In the genomic region with DNA sequence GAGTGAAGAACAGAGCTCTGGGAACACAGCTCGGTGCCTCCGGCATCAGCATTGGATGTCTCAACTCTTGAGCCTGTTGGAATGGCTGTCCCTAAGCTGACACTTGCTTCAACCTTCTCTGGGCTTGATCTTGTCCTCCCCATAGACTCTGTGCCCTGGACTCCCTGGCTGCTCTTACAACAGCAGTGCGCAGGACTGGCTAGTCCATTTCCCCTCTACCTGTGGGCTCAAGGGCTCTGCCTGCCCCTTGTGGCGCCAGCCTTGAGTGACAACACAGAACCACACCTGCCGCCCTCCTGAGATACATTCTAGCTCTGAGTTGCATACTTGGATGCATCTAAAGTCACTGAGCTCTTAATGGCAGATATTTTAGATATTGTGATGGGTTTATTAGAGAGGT, we compare ENCODE assay signal across 19 cellular contexts. TPM values are rescaled to one million over a fixed set of nuclear protein-coding genes. Genes with fewer than 3 reads are reported as not detected.
A peak's percentile ranks its signal among the peaks of the same experiment; 100 is the strongest.
DNase-seq lines count a peak whose midpoint lies in the region; ATAC-seq, FAIRE-seq and TF ChIP-seq lines count a peak whose summit lies in the region.
"Had no signal": no experiment of that assay in that cellular context is flagged by ENCODE, and none has a peak within 500 bp of the region (broad histone marks: within the 10 kb centered on the region; RNA-seq: fewer than 3 reads in every experiment).

No MANE protein-coding gene starts in this region.

- H3K36me3 ChIP-seq in IMR-90 (ENCODE audit: control insufficient read depth, insufficient read depth, low read length) (no peaks in the 10 kb centered on the region), WERI-Rb-1 (no peaks in the 10 kb centered on the region), skeletal muscle satellite cell (ENCODE audit: insufficient read depth, low read length) (no peaks in the 10 kb centered on the region)
- H3K36me3 ChIP-seq: transverse colon had no signal

- DNase-seq in IMR-90 (no peak), WERI-Rb-1 (peak; percentile 20), left ventricle myocardium superior (no peak), NCI-H146 (lab: John Stamatoyannopoulos, UW) (no peak), frontal cortex (ENCODE audit: low spot score in 2 of 2) (no peak), NCI-H1048 (lab: John Stamatoyannopoulos, UW) (no peak)
- DNase-seq: activated CD8-positive, alpha-beta memory T cell treated with anti-CD3 and anti-CD28 coated beads for 24 hours; activated T-cell treated with anti-CD3 and anti-CD28 coated beads, Interleukin-2, amount 50 U/mL, for 72 hours; EL; HFFc6; KBM-7; NCI-H1092 treated with DMSO at 0.1 percent for 48 hours; NCI-H2081 treated with DMSO at 0.1 percent for 48 hours; T-helper 9 cell; transverse colon had no signal

- peak overlapping the region; percentile 46 for H2AFZ ChIP-seq in IMR-90 (replicated peaks; ENCODE audit: low read length, poor library complexity)

- H3K9ac ChIP-seq in IMR-90 (ENCODE audit: low read depth, low read length) (no peak overlapping the region), skeletal muscle satellite cell (ENCODE audit: low read depth, low read length) (no peak overlapping the region)

- intact Hi-C loops in IMR-90 (cut with micrococcal nuclease) (loop anchor here (10.0 kb wide), 1 partner anchor 179 kb away; no protein-coding TSS in a partner anchor), left ventricle myocardium superior (cut with micrococcal nuclease) (no loop called here)

- H4K8ac ChIP-seq in IMR-90 (ENCODE audit: low read depth in 2 of 2, low read length in 2 of 2): no peak overlapping the region; a peak in 1 of 4 replicates

- H2BK20ac ChIP-seq in IMR-90 (ENCODE audit: low read depth, low read length): no peak overlapping the region

- no peak overlapping the region for H4K91ac ChIP-seq in IMR-90 (ENCODE audit: insufficient read depth, low read depth, low read length)

- H2AK5ac ChIP-seq in IMR-90 (ENCODE audit: low read depth, low read length): peak overlapping the region; percentile 37; the same call in 1 of the 2 replicates

- no peak for FAIRE-seq in frontal cortex (lab: Jason Lieb, UNC)

- H2AK9ac ChIP-seq in IMR-90 (replicated peaks; ENCODE audit: low read depth, low read length, poor library complexity): no peak overlapping the region

- H3K9me1 ChIP-seq in IMR-90 (ENCODE audit: insufficient read depth, low read length): peaks cover 11% of the 10 kb centered on the region

- no peak for TF ChIP-seq POLR2A in IMR-90 (IDR thresholded peaks at IDR 0.05; ENCODE audit: low read depth, low read length)

- TF ChIP-seq CTCF in IMR-90 (conservative IDR thresholded peaks at IDR 0.05; ENCODE audit: low read depth, low read length) (no peak), WERI-Rb-1 (IDR thresholded peaks at IDR 0.05; ENCODE audit: low read depth, low read length) (no peak)

- no peak overlapping the region for H3K23ac ChIP-seq in IMR-90 (ENCODE audit: low read depth, low read length)

- H2BK5ac ChIP-seq in IMR-90 (ENCODE audit: low read depth, low read length, poor library complexity, severe bottlenecking): no peak overlapping the region

- no peak overlapping the region for H4K5ac ChIP-seq in IMR-90 (ENCODE audit: low read depth, low read length)

- dilution Hi-C loops in IMR-90 (cut with HindIII; ENCODE audit: low sequenced_read_pairs, unreplicated experiment): no loop called here

- H3K4me3 ChIP-seq in IMR-90 (ENCODE audit: insufficient read depth, low read depth, low read length): no peak overlapping the region
- no peak overlapping the region for H3K4me3 ChIP-seq in WERI-Rb-1 (ENCODE audit: low read depth, low read length)
- no peak overlapping the region for H3K4me3 ChIP-seq in skeletal muscle satellite cell (ENCODE audit: low read length)
- H3K4me3 ChIP-seq: transverse colon had no signal

- H3K79me1 ChIP-seq in IMR-90 (ENCODE audit: low read depth in 1 of 2, low read length in 2 of 2): peaks cover 14 to 30% of the 10 kb centered on the region in 2 experiments

- 0 out of 3 replicates have a peak overlapping the region, but pooled peaks have one; percentile 53 for H2BK15ac ChIP-seq in IMR-90 (ENCODE audit: low read depth, low read length)

- no peak overlapping the region for H3K18ac ChIP-seq in IMR-90 (ENCODE audit: low read depth, low read length)

- no TSS peak for BruUV-seq in IMR-90 (replicated peaks; lab: Mats Ljungman, UMichigan)

- no peaks in the 10 kb centered on the region for H3K4me1 ChIP-seq in IMR-90 (ENCODE audit: control insufficient read depth, insufficient read depth, low read length)
- H3K4me1 ChIP-seq in skeletal muscle satellite cell (ENCODE audit: control insufficient read depth, insufficient read depth, low read length): peaks cover 17% of the 10 kb centered on the region

- H4K20me1 ChIP-seq in IMR-90 (ENCODE audit: insufficient read depth, low read length): no peaks in the 10 kb centered on the region

- H3K27me3 ChIP-seq in IMR-90 (ENCODE audit: control insufficient read depth, insufficient read depth, low read length) (no peaks in the 10 kb centered on the region), WERI-Rb-1 (ENCODE audit: insufficient read depth, low read depth, severe bottlenecking) (no peaks in the 10 kb centered on the region), skeletal muscle satellite cell (ENCODE audit: control insufficient read depth, insufficient read depth, low read length) (no peaks in the 10 kb centered on the region)
- H3K27me3 ChIP-seq: transverse colon had no signal

- H3K4me2 ChIP-seq in IMR-90 (ENCODE audit: low read depth, low read length): no peak overlapping the region
- peak overlapping the region; percentile 49 for H3K4me2 ChIP-seq in skeletal muscle satellite cell (ENCODE audit: low read length)

- H3K27ac ChIP-seq in IMR-90 (ENCODE audit: insufficient read depth, low read length) (no peak overlapping the region), WERI-Rb-1 (peak overlapping the region; percentile 55)

- no peaks in the 10 kb centered on the region for H3K9me3 ChIP-seq in IMR-90 (ENCODE audit: control insufficient read depth, insufficient read depth, low read length)
- no peaks in the 10 kb centered on the region for H3K9me3 ChIP-seq in WERI-Rb-1 (ENCODE audit: severe bottlenecking)
- no peaks in the 10 kb centered on the region for H3K9me3 ChIP-seq in skeletal muscle satellite cell (replicated peaks; ENCODE audit: low read length)
- H3K9me3 ChIP-seq: transverse colon had no signal

- H3K56ac ChIP-seq in IMR-90 (ENCODE audit: extremely low read depth, insufficient read depth, low read length): no peak overlapping the region

- 0 out of 2 replicates have a peak overlapping the region, but pooled peaks have one; percentile 5 for H3K4ac ChIP-seq in IMR-90 (ENCODE audit: low read depth, low read length)

- TF ChIP-seq RAD21 in IMR-90 (IDR thresholded peaks at IDR 0.05; ENCODE audit: low read length): no peak

- in situ Hi-C loops in IMR-90 (cut with MboI; ENCODE audit: low sequenced_read_pairs): no loop called here

- ATAC-seq in IMR-90 (ENCODE audit: low read depth) (no peak), left ventricle myocardium superior (peak; percentile 16)
- ATAC-seq: activated CD4-positive, CD25-positive, alpha-beta regulatory T cell treated with anti-CD3 and anti-CD28 coated beads, Interleukin-2, amount 50 U/mL, for 24 hours; activated naive CD4-positive, alpha-beta T cell treated with anti-CD3 and anti-CD28 coated beads, Interleukin-2, amount 50 U/mL, for 72 hours; stimulated activated effector memory CD8-positive, alpha-beta T cell treated with anti-CD3 and anti-CD28 coated beads, Interleukin-12 subunit alpha, Interleukin-12 subunit beta, amount 100 ng/mL, for 72 hours had no signal

- no peak overlapping the region for H3K14ac ChIP-seq in IMR-90 (replicated peaks; ENCODE audit: low read depth, low read length)

- POLR2A ChIA-PET in IMR-90 (lab: Charles Lee; ENCODE audit: unreplicated experiment): no interaction called here

- CTCF ChIA-PET in IMR-90 (lab: Yijun Ruan, JAX): no interaction called here

- 100% methylated on average over 1 of the region's 5 CpGs; no CpG with 5 or more reads in 1 of the 2 experiments for WGBS in IMR-90 (ENCODE audit: extremely low coverage in 2 of 2, insufficient read length in 1 of 2), 2 experiments

- no peak overlapping the region for H2BK120ac ChIP-seq in IMR-90 (ENCODE audit: low read depth, low read length)

TF ChIP-seq in IMR-90, 13 proteins besides CTCF, POLR2A, EP300 and RAD21 (continues in another document):
- TF ChIP-seq SMC3 (IDR thresholded peaks at IDR 0.05; ENCODE audit: low read depth, low read length) (no peak), RCOR1 (IDR thresholded peaks at IDR 0.05; ENCODE audit: insufficient replicate concordance, low read length) (no peak), MAFK (IDR thresholded peaks at IDR 0.05; ENCODE audit: low read depth, low read length) (no peak), BHLHE40 (IDR thresholded peaks at IDR 0.05; ENCODE audit: low read depth, low read length) (no peak), CHD1 (IDR thresholded peaks at IDR 0.05; ENCODE audit: low read depth, low read length) (no peak), MAZ (IDR thresholded peaks at IDR 0.05; ENCODE audit: borderline replicate concordance, low read depth, low read length) (no peak), FOS (IDR thresholded peaks at IDR 0.05; ENCODE audit: low read depth, low read length) (no peak), RFX5 (IDR thresholded peaks at IDR 0.05; ENCODE audit: low read depth, low read length) (no peak)
- TF ChIP-seq, protein P1, sequence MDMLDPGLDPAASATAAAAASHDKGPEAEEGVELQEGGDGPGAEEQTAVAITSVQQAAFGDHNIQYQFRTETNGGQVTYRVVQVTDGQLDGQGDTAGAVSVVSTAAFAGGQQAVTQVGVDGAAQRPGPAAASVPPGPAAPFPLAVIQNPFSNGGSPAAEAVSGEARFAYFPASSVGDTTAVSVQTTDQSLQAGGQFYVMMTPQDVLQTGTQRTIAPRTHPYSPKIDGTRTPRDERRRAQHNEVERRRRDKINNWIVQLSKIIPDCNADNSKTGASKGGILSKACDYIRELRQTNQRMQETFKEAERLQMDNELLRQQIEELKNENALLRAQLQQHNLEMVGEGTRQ (IDR thresholded peaks at IDR 0.05; ENCODE audit: low read depth, low read length): no peak
- TF ChIP-seq, protein P2, sequence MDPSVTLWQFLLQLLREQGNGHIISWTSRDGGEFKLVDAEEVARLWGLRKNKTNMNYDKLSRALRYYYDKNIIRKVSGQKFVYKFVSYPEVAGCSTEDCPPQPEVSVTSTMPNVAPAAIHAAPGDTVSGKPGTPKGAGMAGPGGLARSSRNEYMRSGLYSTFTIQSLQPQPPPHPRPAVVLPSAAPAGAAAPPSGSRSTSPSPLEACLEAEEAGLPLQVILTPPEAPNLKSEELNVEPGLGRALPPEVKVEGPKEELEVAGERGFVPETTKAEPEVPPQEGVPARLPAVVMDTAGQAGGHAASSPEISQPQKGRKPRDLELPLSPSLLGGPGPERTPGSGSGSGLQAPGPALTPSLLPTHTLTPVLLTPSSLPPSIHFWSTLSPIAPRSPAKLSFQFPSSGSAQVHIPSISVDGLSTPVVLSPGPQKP (IDR thresholded peaks at IDR 0.05; ENCODE audit: borderline replicate concordance, low read depth, low read length): no peak

RNA-seq across cellular contexts. Expression of a gene that starts 6.2 kb away (rescaled TPM):
- total RNA-seq in IMR-90 (2012; rRNA removed) (12.2 and 14.0 TPM in 2 replicates), left ventricle myocardium superior (30.4 TPM), frontal cortex (9.8 TPM)
- 10.9 and 11.1 TPM in 2 replicates for polyA plus RNA-seq in IMR-90 (2012; rRNA removed)
- 9.5 and 10.5 TPM in 2 replicates for polyA plus RNA-seq in IMR-90 (2012; cell fraction: cytosol; rRNA removed)
- polyA plus RNA-seq in IMR-90 (2012; cell fraction: nucleus; rRNA removed; ENCODE audit: low replicate concordance): 3.7 and 4.2 TPM in 2 replicates
- 10.4 and 19.7 TPM in 2 replicates for total RNA-seq in skeletal muscle satellite cell (2012; rRNA removed)
